8 cellular contexts compared by ENCODE assay signal in genomic region chr3:12965999-12966846, GRCh38.
DNase-seq lines count a peak whose midpoint lies in the region; ATAC-seq and TF ChIP-seq lines count a peak whose summit lies in the region.

No MANE protein-coding gene starts in this region.

- no peaks in the 10 kb centered on the region for H3K27me3 Mint-ChIP-seq in T-helper 2 cell treated with Interferon-gamma antibody and Interleukin-4, amounts not matched to agents 5 μg/mL and 100 μg/mL, for 36 hours (ENCODE audit: low read depth)

- H3K4me1 ChIP-seq in liver (ENCODE audit: control insufficient read depth in 4 of 4, insufficient read depth in 4 of 4, low read length in 3 of 4) (peaks cover 26 to 81% (median 72%) of the 10 kb centered on the region in 4 donors), thoracic aorta (ENCODE audit: control insufficient read depth in 1 of 2, low read depth in 2 of 2) (peaks cover 54 to 83% of the 10 kb centered on the region in 2 donors)

- H3K36me3 Mint-ChIP-seq in T-helper 2 cell treated with Interferon-gamma antibody and Interleukin-4, amounts not matched to agents 5 μg/mL and 100 μg/mL, for 36 hours (ENCODE audit: low read depth): peaks cover 19% of the 10 kb centered on the region

- H3K27me3 ChIP-seq in liver (ENCODE audit: control insufficient read depth in 4 of 4, insufficient read depth in 4 of 4, low read length in 3 of 4): no peaks in the 10 kb centered on the region
- H3K27me3 ChIP-seq in thoracic aorta (replicated peaks; ENCODE audit: insufficient read depth): no peaks in the 10 kb centered on the region

- H3K36me3 ChIP-seq in liver (ENCODE audit: control insufficient read depth in 4 of 4, insufficient read depth in 3 of 4, low read depth in 1 of 4, low read length in 3 of 4) (no peaks in the 10 kb centered on the region), thoracic aorta (no peaks in the 10 kb centered on the region)

- POLR2A ChIA-PET in HEK293T (lab: Yijun Ruan, JAX): interaction anchor here (1.1 kb wide), 1 partner anchor 39 kb away, joined by 4 read pairs; no protein-coding TSS in a partner anchor

- H3K4me1 Mint-ChIP-seq in T-helper 2 cell treated with Interferon-gamma antibody and Interleukin-4, amounts not matched to agents 5 μg/mL and 100 μg/mL, for 36 hours (ENCODE audit: low read depth): peaks cover 57% of the 10 kb centered on the region

- CTCF ChIA-PET in HEK293T (lab: Yijun Ruan, JAX): interaction anchor here (1.4 to 1.9 kb wide), 2 partner anchors 18 to 28 kb away, joined by 3 to 5 read pairs; no protein-coding TSS in a partner anchor

- no peak for TF ChIP-seq RAD21 in liver (IDR thresholded peaks at IDR 0.05)

- WGBS in liver: 43% methylated on average over 11 of the region's 11 CpGs

- H3K9me3 ChIP-seq in liver (ENCODE audit: control insufficient read depth in 4 of 4, low read length in 3 of 4): no peaks in the 10 kb centered on the region
- no peaks in the 10 kb centered on the region for H3K9me3 ChIP-seq in thoracic aorta

- H3K9me3 Mint-ChIP-seq in T-helper 2 cell treated with Interferon-gamma antibody and Interleukin-4, amounts not matched to agents 5 μg/mL and 100 μg/mL, for 36 hours: no peaks in the 10 kb centered on the region

- H3K9ac ChIP-seq in liver (ENCODE audit: low read depth in 1 of 2, low read length in 2 of 2): peak overlapping the region; percentile 64 to 82

- no peak for DNase-seq in T-helper 2 cell treated with Interferon-gamma antibody and Interleukin-4, amounts not matched to agents 5 μg/mL and 100 μg/mL, for 36 hours (ENCODE audit: low spot score)
- DNase-seq in T-helper 2 cell: no peak
- peak; percentile 25 for DNase-seq in astrocyte of the hippocampus (ENCODE audit: low read depth, low spot score)
- DNase-seq in thoracic aorta (ENCODE audit: low spot score): no peak
- no peak for DNase-seq in amniotic stem cell (lab: John Stamatoyannopoulos, UW)
- DNase-seq in HEK293T (ENCODE audit: extremely low spot score): no peak

- no peak for TF ChIP-seq CTCF in liver (IDR thresholded peaks at IDR 0.05; ENCODE audit: low read depth, low read length, missing input control)
- no peak for TF ChIP-seq CTCF in thoracic aorta (IDR thresholded peaks at IDR 0.05)

- peak overlapping the region; percentile 75 to 90 for H3K27ac ChIP-seq in liver (ENCODE audit: low read depth in 1 of 2, low read length in 2 of 2)
- peak overlapping the region in 1 of 2 donors; percentile 77 for H3K27ac ChIP-seq in thoracic aorta

- H3K27ac Mint-ChIP-seq in T-helper 2 cell treated with Interferon-gamma antibody and Interleukin-4, amounts not matched to agents 5 μg/mL and 100 μg/mL, for 36 hours: no peak overlapping the region

- peak overlapping the region; percentile 73 for H3K4me3 Mint-ChIP-seq in T-helper 2 cell treated with Interferon-gamma antibody and Interleukin-4, amounts not matched to agents 5 μg/mL and 100 μg/mL, for 36 hours

- H3K4me3 ChIP-seq in liver (ENCODE audit: low read depth in 1 of 3, low read length in 3 of 3): peak overlapping the region; percentile 72 to 81 (median 74)
- peak overlapping the region; percentile 82 for H3K4me3 ChIP-seq in thoracic aorta

- ATAC-seq in thoracic aorta (ENCODE audit: insufficient number of reproducible peaks, low FRiP score, low read depth) (no peak), HG03095 (IDR thresholded peaks at IDR 0.05; ENCODE audit: unreplicated experiment) (no peak)

TF ChIP-seq in liver, 16 proteins besides CTCF, POLR2A, EP300 and RAD21:
- TF ChIP-seq FOXA1 (IDR thresholded peaks at IDR 0.05) (no peak), MAX (IDR thresholded peaks at IDR 0.05) (no peak), RXRA (IDR thresholded peaks at IDR 0.05) (no peak), NR2F2 (IDR thresholded peaks at IDR 0.05) (no peak), ZBTB33 (IDR thresholded peaks at IDR 0.05) (no peak), SP1 (IDR thresholded peaks at IDR 0.05) (no peak), GABPA (IDR thresholded peaks at IDR 0.05 in 1 of 2, conservative IDR thresholded peaks at IDR 0.05 in 1 of 2) (no peak), HNF4G (IDR thresholded peaks at IDR 0.05) (no peak), YY1 (IDR thresholded peaks at IDR 0.05) (no peak)

TF ChIP-seq in HEK293T, 16 proteins besides CTCF, POLR2A, EP300 and RAD21:
- TF ChIP-seq ELF4 (IDR thresholded peaks at IDR 0.05) (no peak), ARNT (IDR thresholded peaks at IDR 0.05) (no peak), LEF1 (IDR thresholded peaks at IDR 0.05; ENCODE audit: borderline replicate concordance) (no peak), BHLHE40 (IDR thresholded peaks at IDR 0.05; ENCODE audit: borderline replicate concordance) (no peak), TARDBP (IDR thresholded peaks at IDR 0.05) (no peak), FOXK2 (IDR thresholded peaks at IDR 0.05) (no peak), L3MBTL2 (conservative IDR thresholded peaks at IDR 0.05) (no peak), PKNOX1 (IDR thresholded peaks at IDR 0.05) (no peak), CTBP1 (IDR thresholded peaks at IDR 0.05; ENCODE audit: borderline replicate concordance) (no peak), HDGF (IDR thresholded peaks at IDR 0.05; ENCODE audit: borderline replicate concordance) (no peak), FOXA1 (IDR thresholded peaks at IDR 0.05) (no peak), FOXM1 (IDR thresholded peaks at IDR 0.05; ENCODE audit: borderline replicate concordance) (no peak), SUZ12 (IDR thresholded peaks at IDR 0.05) (no peak), ZNF384 (IDR thresholded peaks at IDR 0.05) (no peak), NFRKB (IDR thresholded peaks at IDR 0.05) (no peak), SP1 (IDR thresholded peaks at IDR 0.05) (no peak)
